ENCODE assay signal across 12 cellular contexts in genomic region chr22:35894464-35894878, GRCh38.
DNase-seq lines count a peak whose midpoint lies in the region; ATAC-seq and TF ChIP-seq lines count a peak whose summit lies in the region.
"Had no signal": no experiment of that assay in that cellular context is flagged by ENCODE, and none has a peak within 500 bp of the region (broad histone marks: within the 10 kb centered on the region; RNA-seq: fewer than 3 reads in every experiment).

No MANE protein-coding gene starts in this region.

- DNase-seq in BJ (ENCODE audit: low read depth), result no peak
- peak in 1 of 2 donors; percentile 37 for DNase-seq in breast epithelium (ENCODE audit: low spot score in 2 of 2)
- no peak for DNase-seq in right atrium auricular region (ENCODE audit: low spot score)
- peak; percentile 63 for DNase-seq in retina
- DNase-seq in NCI-H524 treated with DMSO at 0.1 percent for 48 hours (lab: John Stamatoyannopoulos, UW), result no peak
- DNase-seq in dedifferentiated amniotic fluid mesenchymal stem cell (ENCODE audit: extremely low spot score), result no peak
- no peak for DNase-seq in NCI-H146 (lab: John Stamatoyannopoulos, UW)
- DNase-seq: activated T-cell treated with anti-CD3 and anti-CD28 coated beads, Interleukin-2, amount 50 U/mL, for 4 hours; NCI-H774; stimulated activated CD4-positive, alpha-beta T cell treated with anti-CD3 and anti-CD28 coated beads, Interleukin-4, amount 100 ng/mL, for 1 hour had no signal

- CTCF ChIA-PET in BJ (lab: Yijun Ruan, JAX), result interaction anchor here (1.1 to 2.1 kb wide), 3 partner anchors 54 to 263 kb away, joined by 3 to 5 read pairs (median 3); no protein-coding TSS in a partner anchor

- H3K4me1 ChIP-seq in breast epithelium (no peaks in the 10 kb centered on the region), right atrium auricular region (peaks cover 0 to 53% of the 10 kb centered on the region in 2 donors)

- TF ChIP-seq POLR2A in breast epithelium (IDR thresholded peaks at IDR 0.05), result no peak

- H3K27ac ChIP-seq in breast epithelium (peak overlapping the region; percentile 66 to 73), right atrium auricular region (peak overlapping the region; percentile 78 to 88)
- H3K27ac ChIP-seq: C4-2B had no signal

- H3K27me3 ChIP-seq in BJ (ENCODE audit: control insufficient read depth, insufficient read depth, low read length), result no peaks in the 10 kb centered on the region
- H3K27me3 ChIP-seq in breast epithelium, result no peaks in the 10 kb centered on the region
- no peaks in the 10 kb centered on the region for H3K27me3 ChIP-seq in right atrium auricular region

- POLR2A ChIA-PET in BJ (lab: Charles Lee), result no interaction called here

- H3K9me3 ChIP-seq in breast epithelium, result no peaks in the 10 kb centered on the region
- no peaks in the 10 kb centered on the region for H3K9me3 ChIP-seq in right atrium auricular region

- H3K36me3 ChIP-seq in BJ (ENCODE audit: control insufficient read depth, insufficient read depth, low read length) (no peaks in the 10 kb centered on the region), breast epithelium (no peaks in the 10 kb centered on the region), right atrium auricular region (no peaks in the 10 kb centered on the region)

- ATAC-seq in HG03354 (IDR thresholded peaks at IDR 0.05; ENCODE audit: poor library complexity, severe bottlenecking, unreplicated experiment), result no peak
- ATAC-seq: activated T-cell treated with anti-CD3 and anti-CD28 coated beads, Interleukin-2, amount 50 U/mL, for 4 hours had no signal

- TF ChIP-seq CTCF in BJ (IDR thresholded peaks at IDR 0.05; ENCODE audit: insufficient read depth, low read depth, low read length) (no peak), breast epithelium (IDR thresholded peaks at IDR 0.05) (peak in 1 of 3 donors; percentile 18), right atrium auricular region (IDR thresholded peaks at IDR 0.05) (peak in 1 of 2 donors; percentile 40)

- peak overlapping the region; percentile 14; the same call in 1 of the 2 replicates for H3K4me3 ChIP-seq in BJ (ENCODE audit: low read depth, low read length)
- H3K4me3 ChIP-seq in breast epithelium, result peak overlapping the region; percentile 17 to 58 (median 43)
- H3K4me3 ChIP-seq in right atrium auricular region, result peak overlapping the region; percentile 42 to 43

- intact Hi-C loops in breast epithelium (cut with DNase I; ENCODE audit: low total_unique reads), result no loop called here
